Comparison of ENCODE assay signal across 23 cellular contexts in the genomic region with DNA sequence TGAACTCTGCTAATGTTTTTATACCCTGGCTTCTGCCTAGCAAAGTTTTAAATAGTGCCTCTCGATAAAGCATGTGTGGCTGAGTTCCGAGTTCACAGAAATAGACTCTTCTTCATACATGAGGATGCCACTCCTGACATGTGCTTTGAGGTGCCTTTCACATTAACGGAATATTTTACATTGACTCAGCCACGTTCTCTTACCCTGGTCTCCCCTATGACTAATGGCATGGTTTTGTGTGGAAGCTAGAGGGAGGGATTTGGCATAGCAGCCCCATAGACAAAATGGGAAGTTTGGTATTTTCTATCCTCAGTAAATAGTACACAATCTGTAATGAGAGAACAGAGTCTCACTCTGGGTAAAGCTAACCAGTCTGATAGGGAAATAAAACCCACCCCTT.
"Had no signal": no experiment of that assay in that cellular context is flagged by ENCODE, and none has a peak within 500 bp of the region (broad histone marks: within the 10 kb centered on the region; RNA-seq: fewer than 3 reads in every experiment).

No MANE protein-coding gene starts in this region.

- H3K4me1 Mint-ChIP-seq: memory B cell; naive B cell; stimulated activated memory B cell treated with anti-CD40 and anti-IgM and Interleukin-4, amounts not matched to agents 10 μg/mL and 1 μg/mL and 100 μg/mL, for 72 hours had no signal

- H3K9me3 Mint-ChIP-seq: effector memory CD8-positive, alpha-beta T cell; memory B cell; natural killer cell treated with Interleukin-12 subunit alpha and Interleukin-12 subunit beta and Interleukin-15 and Interleukin-18, amount 100 ng/mL, for 72 hours; stimulated activated memory B cell treated with anti-CD40 and anti-IgM and Interleukin-4, amounts not matched to agents 10 μg/mL and 1 μg/mL and 100 μg/mL, for 72 hours; type B pancreatic cell had no signal

- H3K27ac ChIP-seq: coronary artery, gastrocnemius medialis, lower lobe of right lung, neural progenitor cell, parathyroid adenoma, spleen, testis, tibial artery had no signal

- ATAC-seq: effector memory CD8-positive, alpha-beta T cell; gastrocnemius medialis; left ventricle myocardium superior; lower lobe of right lung; natural killer cell treated with Interleukin-12 subunit alpha and Interleukin-12 subunit beta and Interleukin-15 and Interleukin-18, amount 100 ng/mL, for 72 hours; sciatic nerve; stimulated activated memory B cell treated with anti-CD40 and anti-IgM and Interleukin-4, amounts not matched to agents 10 μg/mL and 1 μg/mL and 100 μg/mL, for 72 hours; stimulated activated naive CD8-positive, alpha-beta T cell treated with anti-CD3 and anti-CD28 coated beads, Interleukin-15, Interleukin-2, amounts not matched to agents 100 U/mL and 50 U/mL, for 24 hours had no signal

- H2AFZ ChIP-seq: neural progenitor cell, parathyroid adenoma had no signal

- H3K27me3 Mint-ChIP-seq: effector memory CD8-positive, alpha-beta T cell; progenitor cell of endocrine pancreas; stimulated activated memory B cell treated with anti-CD40 and anti-IgM and Interleukin-4, amounts not matched to agents 10 μg/mL and 1 μg/mL and 100 μg/mL, for 72 hours; type B pancreatic cell had no signal

- H3K4me1 ChIP-seq: gastrocnemius medialis, lower lobe of right lung, neural progenitor cell, parathyroid adenoma, spleen, testis, tibial artery had no signal

- H3K9me3 ChIP-seq: gastrocnemius medialis, lower lobe of right lung, spleen, testis, tibial artery had no signal

- H3K27ac Mint-ChIP-seq: effector memory CD8-positive, alpha-beta T cell; memory B cell; natural killer cell treated with Interleukin-12 subunit alpha and Interleukin-12 subunit beta and Interleukin-15 and Interleukin-18, amount 100 ng/mL, for 72 hours; neural progenitor cell; progenitor cell of endocrine pancreas; stimulated activated memory B cell treated with anti-CD40 and anti-IgM and Interleukin-4, amounts not matched to agents 10 μg/mL and 1 μg/mL and 100 μg/mL, for 72 hours; type B pancreatic cell had no signal

- H3K4me3 Mint-ChIP-seq: effector memory CD8-positive, alpha-beta T cell; memory B cell; natural killer cell treated with Interleukin-12 subunit alpha and Interleukin-12 subunit beta and Interleukin-15 and Interleukin-18, amount 100 ng/mL, for 72 hours; neural progenitor cell; stimulated activated memory B cell treated with anti-CD40 and anti-IgM and Interleukin-4, amounts not matched to agents 10 μg/mL and 1 μg/mL and 100 μg/mL, for 72 hours; type B pancreatic cell had no signal

- H3K4me3 ChIP-seq: coronary artery, gastrocnemius medialis, lower lobe of right lung, neural progenitor cell, spleen, testis, tibial artery had no signal

- H3K9ac ChIP-seq: neural progenitor cell, parathyroid adenoma had no signal

- H3K36me3 Mint-ChIP-seq: memory B cell; naive B cell; natural killer cell treated with Interleukin-12 subunit alpha and Interleukin-12 subunit beta and Interleukin-15 and Interleukin-18, amount 100 ng/mL, for 72 hours; stimulated activated memory B cell treated with anti-CD40 and anti-IgM and Interleukin-4, amounts not matched to agents 10 μg/mL and 1 μg/mL and 100 μg/mL, for 72 hours had no signal

- H3K36me3 ChIP-seq: gastrocnemius medialis, lower lobe of right lung, neural progenitor cell, spleen, tibial artery had no signal

- H3K79me2 ChIP-seq: parathyroid adenoma had no signal

- DNase-seq: dermis blood vessel endothelial cell; effector memory CD8-positive, alpha-beta T cell; gastrocnemius medialis; head of caudate nucleus; left ventricle myocardium superior; lower lobe of right lung; naive B cell; spleen; stimulated activated CD4-positive, alpha-beta T cell treated with anti-CD3 and anti-CD28 coated beads, Interleukin-4, amount 100 ng/mL, for 4 hours; stimulated activated naive CD8-positive, alpha-beta T cell treated with anti-CD3 and anti-CD28 coated beads, Interleukin-15, Interleukin-2, amounts not matched to agents 100 U/mL and 50 U/mL, for 24 hours; substantia nigra; testis; tibial artery had no signal

- H3K27me3 ChIP-seq: gastrocnemius medialis, neural progenitor cell, spleen, testis, tibial artery had no signal

- H3K4me2 ChIP-seq: neural progenitor cell had no signal

- FAIRE-seq: keratinocyte had no signal
